Comparison of ENCODE assay signal across 1 cellular context in the genomic region with DNA sequence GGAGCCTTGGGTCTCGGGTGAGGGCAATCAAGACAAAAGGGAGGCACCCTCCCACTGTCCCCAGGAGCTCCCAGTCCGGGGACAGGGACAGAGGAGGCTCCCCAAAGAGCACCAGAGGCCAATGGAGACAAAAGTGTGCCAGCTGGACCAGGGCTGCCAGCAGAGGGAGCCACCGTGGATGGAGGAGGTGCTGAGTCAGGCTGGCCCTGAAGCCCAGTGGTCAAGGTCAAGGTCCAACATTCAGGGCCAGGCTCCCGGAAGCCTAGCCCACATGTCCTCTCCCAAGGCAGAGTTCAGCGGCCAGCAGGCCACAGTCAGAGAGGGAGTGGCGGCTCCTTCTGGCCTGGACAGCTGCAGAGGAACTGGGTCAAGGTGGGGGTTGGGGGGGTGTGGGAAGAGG.
TF ChIP-seq lines count a peak whose summit lies in the region.

No MANE protein-coding gene starts in this region.

TF ChIP-seq in HepG2, 621 proteins besides CTCF, POLR2A, EP300 and RAD21 (continued from another document and continues in another):
- TF ChIP-seq ZFP37 (CRISPR knock-in tag; IDR thresholded peaks at IDR 0.05; ENCODE audit: borderline replicate concordance) (no peak; the same call in 1 of the 2 replicates), MAFG (CRISPR knock-in tag; IDR thresholded peaks at IDR 0.05) (peak; percentile 99), ZNF292 (CRISPR knock-in tag; IDR thresholded peaks at IDR 0.05; ENCODE audit: borderline replicate concordance, low read depth) (peak; percentile 75; the same call in 1 of the 2 replicates), SOX13 (IDR thresholded peaks at IDR 0.05) (no peak), SOX13 (CRISPR knock-in tag; conservative IDR thresholded peaks at IDR 0.05 in 1 of 2, IDR thresholded peaks at IDR 0.05 in 1 of 2) (peak in 1 of 2 experiments; percentile 55; a peak in 1 of 4 replicates), NR2F6 (IDR thresholded peaks at IDR 0.05) (peak; percentile 68), NR2F6 (CRISPR knock-in tag; IDR thresholded peaks at IDR 0.05) (peak; percentile 95), ZNF460 (CRISPR knock-in tag; IDR thresholded peaks at IDR 0.05; ENCODE audit: borderline replicate concordance) (no peak), HOXA3 (CRISPR knock-in tag; IDR thresholded peaks at IDR 0.05) (peak; percentile 83), ZNF660 (CRISPR knock-in tag; IDR thresholded peaks at IDR 0.05; ENCODE audit: borderline replicate concordance, low read depth) (no peak), SP1 (IDR thresholded peaks at IDR 0.05) (no peak), SP1 (CRISPR knock-in tag; IDR thresholded peaks at IDR 0.05) (0 out of 2 replicates have a peak, but pooled peaks have one; percentile 36), PPARG (CRISPR knock-in tag; conservative IDR thresholded peaks at IDR 0.05) (0 out of 2 replicates have a peak, but pooled peaks have one; percentile 48), ZNF441 (CRISPR knock-in tag; IDR thresholded peaks at IDR 0.05; ENCODE audit: borderline replicate concordance) (0 out of 2 replicates have a peak, but pooled peaks have one; percentile 14), TP53 (CRISPR knock-in tag; conservative IDR thresholded peaks at IDR 0.05) (no peak), KLF9 (CRISPR knock-in tag; IDR thresholded peaks at IDR 0.05; ENCODE audit: low read depth) (no peak), ZFY (CRISPR knock-in tag; IDR thresholded peaks at IDR 0.05) (peak; percentile 43; the same call in 1 of the 2 replicates), ZNF333 (CRISPR knock-in tag; IDR thresholded peaks at IDR 0.05; ENCODE audit: borderline replicate concordance) (peak; percentile 43; the same call in 1 of the 2 replicates), NFE2L2 (IDR thresholded peaks at IDR 0.05; ENCODE audit: low read length) (peak; percentile 87), ZMYM4 (CRISPR knock-in tag; IDR thresholded peaks at IDR 0.05) (peak; percentile 79), KDM2A (CRISPR knock-in tag; IDR thresholded peaks at IDR 0.05; ENCODE audit: borderline replicate concordance, low read depth) (peak; percentile 84), ZNF512 (CRISPR knock-in tag; IDR thresholded peaks at IDR 0.05) (0 out of 2 replicates have a peak, but pooled peaks have one; percentile 58), ZNF777 (CRISPR knock-in tag; IDR thresholded peaks at IDR 0.05) (no peak), ERF (CRISPR knock-in tag; IDR thresholded peaks at IDR 0.05) (peak; percentile 83; the same call in 1 of the 2 replicates), ZNF614 (CRISPR knock-in tag; IDR thresholded peaks at IDR 0.05; ENCODE audit: borderline replicate concordance) (peak; percentile 40; the same call in 1 of the 2 replicates), SMAD3 (CRISPR knock-in tag; IDR thresholded peaks at IDR 0.05) (0 out of 2 replicates have a peak, but pooled peaks have one; percentile 26), STAG1 (CRISPR knock-in tag; IDR thresholded peaks at IDR 0.05) (peak; percentile 53), MTA1 (CRISPR knock-in tag; IDR thresholded peaks at IDR 0.05; ENCODE audit: borderline replicate concordance) (peak; percentile 77; the same call in 1 of the 2 replicates), ZNF431 (CRISPR knock-in tag; IDR thresholded peaks at IDR 0.05; ENCODE audit: borderline replicate concordance, low read depth) (0 out of 2 replicates have a peak, but pooled peaks have one; percentile 30), KDM5B (CRISPR knock-in tag; IDR thresholded peaks at IDR 0.05; ENCODE audit: borderline replicate concordance) (peak; percentile 63; the same call in 1 of the 2 replicates), TBX2 (CRISPR knock-in tag; IDR thresholded peaks at IDR 0.05; ENCODE audit: borderline replicate concordance) (peak; percentile 36; the same call in 1 of the 2 replicates), ATM (IDR thresholded peaks at IDR 0.05; ENCODE audit: borderline replicate concordance) (no peak), ZNF609 (CRISPR knock-in tag; IDR thresholded peaks at IDR 0.05; ENCODE audit: borderline replicate concordance) (peak; percentile 57; the same call in 1 of the 2 replicates), ZNF543 (CRISPR knock-in tag; IDR thresholded peaks at IDR 0.05) (no peak), NBN (conservative IDR thresholded peaks at IDR 0.05) (no peak), CBX1 (IDR thresholded peaks at IDR 0.05; ENCODE audit: low read depth) (peak; percentile 82), YEATS4 (CRISPR knock-in tag; IDR thresholded peaks at IDR 0.05; ENCODE audit: borderline replicate concordance) (peak; percentile 38; the same call in 1 of the 2 replicates), ZBTB14 (CRISPR knock-in tag; IDR thresholded peaks at IDR 0.05) (no peak), NFE2 (CRISPR knock-in tag; IDR thresholded peaks at IDR 0.05) (peak; percentile 92), SP4 (CRISPR knock-in tag; IDR thresholded peaks at IDR 0.05) (peak; percentile 51; the same call in 1 of the 2 replicates), KDM3A (CRISPR knock-in tag; IDR thresholded peaks at IDR 0.05; ENCODE audit: low read depth) (peak; percentile 63), ZNF740 (CRISPR knock-in tag; IDR thresholded peaks at IDR 0.05) (no peak), SNAI1 (CRISPR knock-in tag; IDR thresholded peaks at IDR 0.05; ENCODE audit: borderline replicate concordance) (no peak), ZNF317 (CRISPR knock-in tag; IDR thresholded peaks at IDR 0.05) (0 out of 2 replicates have a peak, but pooled peaks have one; percentile 26), DBP (CRISPR knock-in tag; IDR thresholded peaks at IDR 0.05; ENCODE audit: not compliant biosample characterization) (no peak), POGZ (CRISPR knock-in tag; IDR thresholded peaks at IDR 0.05) (peak; percentile 82), WIZ (CRISPR knock-in tag; IDR thresholded peaks at IDR 0.05) (0 out of 2 replicates have a peak, but pooled peaks have one; percentile 29), ZNF546 (CRISPR knock-in tag; conservative IDR thresholded peaks at IDR 0.05) (no peak), ZNF569 (CRISPR knock-in tag; IDR thresholded peaks at IDR 0.05; ENCODE audit: borderline replicate concordance) (no peak), ZNF850 (CRISPR knock-in tag; conservative IDR thresholded peaks at IDR 0.05) (no peak), TARDBP (CRISPR knock-in tag; IDR thresholded peaks at IDR 0.05) (peak; percentile 53; the same call in 1 of the 2 replicates), ARNT2 (CRISPR knock-in tag; IDR thresholded peaks at IDR 0.05; ENCODE audit: low read depth) (0 out of 2 replicates have a peak, but pooled peaks have one; percentile 47), ZKSCAN5 (CRISPR knock-in tag; IDR thresholded peaks at IDR 0.05) (0 out of 2 replicates have a peak, but pooled peaks have one; percentile 19), ZNF468 (CRISPR knock-in tag; IDR thresholded peaks at IDR 0.05) (no peak), JUN (CRISPR knock-in tag; IDR thresholded peaks at IDR 0.05) (no peak), FOXK1 (CRISPR knock-in tag; IDR thresholded peaks at IDR 0.05; ENCODE audit: borderline replicate concordance, low read depth) (peak; percentile 55; the same call in 1 of the 2 replicates)
- TF ChIP-seq, protein P1, sequence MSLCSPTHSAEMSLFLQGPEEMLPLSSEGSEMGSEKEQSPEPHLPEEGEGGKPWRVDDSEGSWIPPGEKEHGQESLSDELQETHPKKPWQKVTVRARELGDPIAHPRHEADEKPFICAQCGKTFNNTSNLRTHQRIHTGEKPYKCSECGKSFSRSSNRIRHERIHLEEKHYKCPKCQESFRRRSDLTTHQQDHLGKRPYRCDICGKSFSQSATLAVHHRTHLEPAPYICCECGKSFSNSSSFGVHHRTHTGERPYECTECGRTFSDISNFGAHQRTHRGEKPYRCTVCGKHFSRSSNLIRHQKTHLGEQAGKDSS (CRISPR knock-in tag; IDR thresholded peaks at IDR 0.05; ENCODE audit: borderline replicate concordance, low read depth), result peak; percentile 82
- TF ChIP-seq, protein P2, sequence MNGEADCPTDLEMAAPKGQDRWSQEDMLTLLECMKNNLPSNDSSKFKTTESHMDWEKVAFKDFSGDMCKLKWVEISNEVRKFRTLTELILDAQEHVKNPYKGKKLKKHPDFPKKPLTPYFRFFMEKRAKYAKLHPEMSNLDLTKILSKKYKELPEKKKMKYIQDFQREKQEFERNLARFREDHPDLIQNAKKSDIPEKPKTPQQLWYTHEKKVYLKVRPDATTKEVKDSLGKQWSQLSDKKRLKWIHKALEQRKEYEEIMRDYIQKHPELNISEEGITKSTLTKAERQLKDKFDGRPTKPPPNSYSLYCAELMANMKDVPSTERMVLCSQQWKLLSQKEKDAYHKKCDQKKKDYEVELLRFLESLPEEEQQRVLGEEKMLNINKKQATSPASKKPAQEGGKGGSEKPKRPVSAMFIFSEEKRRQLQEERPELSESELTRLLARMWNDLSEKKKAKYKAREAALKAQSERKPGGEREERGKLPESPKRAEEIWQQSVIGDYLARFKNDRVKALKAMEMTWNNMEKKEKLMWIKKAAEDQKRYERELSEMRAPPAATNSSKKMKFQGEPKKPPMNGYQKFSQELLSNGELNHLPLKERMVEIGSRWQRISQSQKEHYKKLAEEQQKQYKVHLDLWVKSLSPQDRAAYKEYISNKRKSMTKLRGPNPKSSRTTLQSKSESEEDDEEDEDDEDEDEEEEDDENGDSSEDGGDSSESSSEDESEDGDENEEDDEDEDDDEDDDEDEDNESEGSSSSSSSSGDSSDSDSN (CRISPR knock-in tag; IDR thresholded peaks at IDR 0.05), result peak; percentile 16; the same call in 1 of the 2 replicates
- TF ChIP-seq, protein P3, sequence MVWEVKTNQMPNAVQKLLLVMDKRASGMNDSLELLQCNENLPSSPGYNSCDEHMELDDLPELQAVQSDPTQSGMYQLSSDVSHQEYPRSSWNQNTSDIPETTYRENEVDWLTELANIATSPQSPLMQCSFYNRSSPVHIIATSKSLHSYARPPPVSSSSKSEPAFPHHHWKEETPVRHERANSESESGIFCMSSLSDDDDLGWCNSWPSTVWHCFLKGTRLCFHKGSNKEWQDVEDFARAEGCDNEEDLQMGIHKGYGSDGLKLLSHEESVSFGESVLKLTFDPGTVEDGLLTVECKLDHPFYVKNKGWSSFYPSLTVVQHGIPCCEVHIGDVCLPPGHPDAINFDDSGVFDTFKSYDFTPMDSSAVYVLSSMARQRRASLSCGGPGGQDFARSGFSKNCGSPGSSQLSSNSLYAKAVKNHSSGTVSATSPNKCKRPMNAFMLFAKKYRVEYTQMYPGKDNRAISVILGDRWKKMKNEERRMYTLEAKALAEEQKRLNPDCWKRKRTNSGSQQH (CRISPR knock-in tag; IDR thresholded peaks at IDR 0.05; ENCODE audit: low read depth), result no peak
